8 cellular contexts compared by ENCODE assay signal in the genomic region with DNA sequence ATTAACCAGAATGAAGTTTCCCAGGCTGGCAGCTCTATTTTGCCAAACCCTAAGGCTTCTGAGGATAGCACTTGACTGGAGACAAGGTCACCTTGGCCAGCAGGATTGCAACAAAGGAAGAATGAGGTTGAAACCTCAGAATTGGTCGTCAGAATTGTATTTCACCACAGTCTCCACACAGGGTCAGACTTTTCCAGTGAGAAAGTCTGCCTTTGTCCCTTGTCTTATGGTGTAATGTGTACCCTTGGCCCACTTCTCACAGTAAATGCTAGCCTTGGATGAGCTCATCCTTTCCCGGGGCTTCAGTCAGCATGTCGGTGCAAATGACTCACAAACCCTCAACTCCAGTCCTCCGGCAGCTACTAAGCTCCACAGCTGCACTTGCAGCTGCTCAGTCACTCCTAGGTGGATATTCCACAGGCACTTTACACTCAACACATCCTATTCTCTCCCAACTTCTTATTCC. TPM values are rescaled to one million over a fixed set of nuclear protein-coding genes. Genes with fewer than 3 reads are reported as not detected.
DNase-seq lines count a peak whose midpoint lies in the region; ATAC-seq lines count a peak whose summit lies in the region.

No MANE protein-coding gene starts in this region.

- 4% methylated on average over 4 of the region's 4 CpGs for WGBS in aorta, 2 donors

- H3K27ac ChIP-seq in duodenal mucosa (ENCODE audit: low read depth, low read length): peak overlapping the region; percentile 4
- no peak overlapping the region for H3K27ac ChIP-seq in aorta (ENCODE audit: low read depth in 1 of 2, low read length in 2 of 2)

- intact Hi-C loops in aorta (cut with DNase I): loop anchor here in 1 of 2 donors (5.0 to 10.0 kb wide), 2 partner anchors 490 to 547 kb away; no protein-coding TSS in a partner anchor

- H3K4me1 ChIP-seq in duodenal mucosa (ENCODE audit: control insufficient read depth in 1 of 2, insufficient read depth in 2 of 2, low read length in 2 of 2): no peaks in the 10 kb centered on the region
- H3K4me1 ChIP-seq in aorta (ENCODE audit: control insufficient read depth in 1 of 2, insufficient read depth in 2 of 2, low read length in 2 of 2): no peaks in the 10 kb centered on the region

- H3K36me3 ChIP-seq in duodenal mucosa (ENCODE audit: control insufficient read depth in 1 of 2, insufficient read depth in 2 of 2, low read length in 2 of 2) (peaks cover 10 to 12% of the 10 kb centered on the region in 2 donors), aorta (ENCODE audit: control insufficient read depth in 1 of 2, insufficient read depth in 2 of 2, low read length in 1 of 2) (peaks cover 0 to 7% of the 10 kb centered on the region in 2 donors)

- H3K27me3 ChIP-seq in duodenal mucosa (ENCODE audit: control insufficient read depth in 1 of 2, insufficient read depth in 2 of 2, low read length in 2 of 2): no peaks in the 10 kb centered on the region
- no peaks in the 10 kb centered on the region for H3K27me3 ChIP-seq in aorta (ENCODE audit: control insufficient read depth in 1 of 2, insufficient read depth in 2 of 2, low read length in 1 of 2)

- peak; percentile 94 for ATAC-seq in aorta (ENCODE audit: low FRiP score)

- H3K9ac ChIP-seq in duodenal mucosa (ENCODE audit: low read depth in 1 of 2, low read length in 2 of 2): no peak overlapping the region

- DNase-seq in stimulated activated CD4-positive, alpha-beta T cell treated with anti-CD3 and anti-CD28 coated beads, Interleukin-1b, Interleukin-23, amount 100 ng/mL, for 48 hours: peak; percentile 29
- no peak for DNase-seq in stimulated activated CD4-positive, alpha-beta T cell treated with anti-CD3 and anti-CD28 coated beads, Interleukin-4, amount 100 ng/mL, for 1 hour
- DNase-seq in SHP77 (lab: John Stamatoyannopoulos, UW) (peak; percentile 72 to 78), midbrain (lab: John Stamatoyannopoulos, UW) (peak; percentile 77), aorta (peak; percentile 82 to 83), NCI-H146 (lab: John Stamatoyannopoulos, UW) (no peak)
- DNase-seq in central memory CD4-positive, alpha-beta T cell: no peak

- H3K4me3 ChIP-seq in duodenal mucosa (ENCODE audit: low read depth in 1 of 2, low read length in 2 of 2) (no peak overlapping the region), aorta (ENCODE audit: low read length in 2 of 2) (no peak overlapping the region)

- H3K9me3 ChIP-seq in duodenal mucosa (ENCODE audit: control insufficient read depth in 1 of 2, low read length in 2 of 2) (no peaks in the 10 kb centered on the region), aorta (ENCODE audit: control insufficient read depth, low read length) (no peaks in the 10 kb centered on the region)

RNA-seq across cellular contexts. Expression of gene SSR3, which starts 19.7 kb away (rescaled TPM):
- 100 to 1,000 TPM; 120 to 135 TPM for total RNA-seq in aorta
- 100 to 1,000 TPM in 1 of 2 donors, 10 to 100 TPM in 1; 69.3 to 105 TPM for polyA plus RNA-seq in aorta

Comparison
In these comparisons a context has a peak if more than half of its experiments do, and no peak if none do; other contexts are left out.
1. DNase-seq: peak in stimulated activated CD4-positive, alpha-beta T cell treated with anti-CD3 and anti-CD28 coated beads, Interleukin-1b, Interleukin-23, amount 100 ng/mL, for 48 hours (single experiment), SHP77 (2 of 2), midbrain (single experiment) and aorta (2 of 2); none in stimulated activated CD4-positive, alpha-beta T cell treated with anti-CD3 and anti-CD28 coated beads, Interleukin-4, amount 100 ng/mL, for 1 hour (single experiment), central memory CD4-positive, alpha-beta T cell (single experiment) and NCI-H146 (single experiment).